Comparison of ENCODE assay signal across 11 cellular contexts in genomic region chr5:171629221-171630005, GRCh38.
DNase-seq lines count a peak whose midpoint lies in the region; ATAC-seq and TF ChIP-seq lines count a peak whose summit lies in the region.
"Had no signal": no experiment of that assay in that cellular context is flagged by ENCODE, and none has a peak within 500 bp of the region (broad histone marks: within the 10 kb centered on the region; RNA-seq: fewer than 3 reads in every experiment).

No MANE protein-coding gene starts in this region.

- no peak for ATAC-seq in activated T-cell treated with anti-CD3 and anti-CD28 coated beads, Interleukin-2, amount 50 U/mL, for 72 hours (replicated peaks in 1 of 2)
- ATAC-seq: natural killer cell had no signal

- DNase-seq in MCF 10A (ENCODE audit: unreplicated experiment) (peak; percentile 26), breast epithelium (ENCODE audit: low spot score in 2 of 2) (no peak), SK-N-MC (ENCODE audit: low read depth, low spot score) (no peak), foreskin melanocyte (peak; percentile 30), ureter (ENCODE audit: low spot score) (peak; percentile 27), D341Med (ENCODE audit: low spot score) (no peak), T-helper 2 cell (no peak)
- no peak for DNase-seq in activated T-cell treated with anti-CD3 and anti-CD28 coated beads, Interleukin-2, amount 50 U/mL, for 72 hours
- DNase-seq: activated CD4-positive, alpha-beta T cell treated with anti-CD3 and anti-CD28 coated beads, Interleukin-2, amount 10 ng/mL, durations not matched to agents 7 days and 5 days; natural killer cell had no signal

- CTCF ChIA-PET in MCF 10A (lab: Yijun Ruan, JAX) = interaction anchor here (1.1 kb wide), 1 partner anchor 10 kb away, joined by 3 read pairs; no protein-coding TSS in a partner anchor

- no peak overlapping the region for H3K4me3 Mint-ChIP-seq in MCF 10A (ENCODE audit: unreplicated experiment)
- H3K4me3 Mint-ChIP-seq in activated T-cell treated with anti-CD3 and anti-CD28 coated beads, Interleukin-2, amount 50 U/mL, for 72 hours = no peak overlapping the region
- H3K4me3 Mint-ChIP-seq: activated CD4-positive, alpha-beta T cell treated with anti-CD3 and anti-CD28 coated beads, Interleukin-2, amount 10 ng/mL, durations not matched to agents 7 days and 5 days; natural killer cell had no signal

- no peaks in the 10 kb centered on the region for H3K27me3 Mint-ChIP-seq in MCF 10A (ENCODE audit: insufficient read depth, unreplicated experiment)
- peaks cover 65% of the 10 kb centered on the region for H3K27me3 Mint-ChIP-seq in activated T-cell treated with anti-CD3 and anti-CD28 coated beads, Interleukin-2, amount 50 U/mL, for 72 hours (ENCODE audit: low read depth)

- TF ChIP-seq POLR2A in breast epithelium (IDR thresholded peaks at IDR 0.05) = no peak

- H3K9me3 ChIP-seq in breast epithelium (no peaks in the 10 kb centered on the region), SK-N-MC (ENCODE audit: low read depth, low read length) (no peaks in the 10 kb centered on the region)
- H3K9me3 ChIP-seq: uterus had no signal

- intact Hi-C loops in MCF 10A (cut with micrococcal nuclease) = no loop called here
- intact Hi-C loops in breast epithelium (cut with DNase I; ENCODE audit: low total_unique reads) = no loop called here

- peaks cover 0 to 15% of the 10 kb centered on the region in 2 donors for H3K27me3 ChIP-seq in breast epithelium
- H3K27me3 ChIP-seq: uterus had no signal

- no peak overlapping the region for H3K9ac ChIP-seq in SK-N-MC (ENCODE audit: insufficient read length)

- H3K4me3 ChIP-seq in breast epithelium (peak overlapping the region in 1 of 3 donors; percentile 46), SK-N-MC (0 out of 2 replicates have a peak overlapping the region, but pooled peaks have one; percentile 3)
- H3K4me3 ChIP-seq: uterus had no signal

- no peak overlapping the region for H3K27ac ChIP-seq in breast epithelium
- no peak overlapping the region for H3K27ac ChIP-seq in SK-N-MC
- H3K27ac ChIP-seq: uterus had no signal

- POLR2A ChIA-PET in MCF 10A (lab: Yijun Ruan, JAX) = no interaction called here

- H3K36me3 Mint-ChIP-seq in MCF 10A (ENCODE audit: insufficient read depth, unreplicated experiment) = no peaks in the 10 kb centered on the region
- H3K36me3 Mint-ChIP-seq in activated T-cell treated with anti-CD3 and anti-CD28 coated beads, Interleukin-2, amount 50 U/mL, for 72 hours (ENCODE audit: insufficient read depth in 2 of 2) = no peaks in the 10 kb centered on the region
- H3K36me3 Mint-ChIP-seq: natural killer cell had no signal

- TF ChIP-seq CTCF in MCF 10A (IDR thresholded peaks at IDR 0.05; ENCODE audit: unreplicated experiment) (no peak), breast epithelium (IDR thresholded peaks at IDR 0.05) (no peak)

- no peak overlapping the region for H3K27ac Mint-ChIP-seq in MCF 10A (ENCODE audit: low read depth, unreplicated experiment)
- no peak overlapping the region for H3K27ac Mint-ChIP-seq in activated T-cell treated with anti-CD3 and anti-CD28 coated beads, Interleukin-2, amount 50 U/mL, for 72 hours
- H3K27ac Mint-ChIP-seq: activated CD4-positive, alpha-beta T cell treated with anti-CD3 and anti-CD28 coated beads, Interleukin-2, amount 10 ng/mL, durations not matched to agents 7 days and 5 days; natural killer cell had no signal

- H3K4me1 ChIP-seq in breast epithelium = peaks cover 0 to 6% of the 10 kb centered on the region in 2 donors

- peaks cover 8% of the 10 kb centered on the region for H3K4me1 Mint-ChIP-seq in MCF 10A (ENCODE audit: insufficient read depth, unreplicated experiment)
- H3K4me1 Mint-ChIP-seq in activated T-cell treated with anti-CD3 and anti-CD28 coated beads, Interleukin-2, amount 50 U/mL, for 72 hours (ENCODE audit: low read depth) = peaks cover 7% of the 10 kb centered on the region
- H3K4me1 Mint-ChIP-seq: activated CD4-positive, alpha-beta T cell treated with anti-CD3 and anti-CD28 coated beads, Interleukin-2, amount 10 ng/mL, durations not matched to agents 7 days and 5 days; natural killer cell had no signal

- H3K36me3 ChIP-seq in breast epithelium = no peaks in the 10 kb centered on the region
- H3K36me3 ChIP-seq in SK-N-MC (ENCODE audit: insufficient read depth, low read length) = no peaks in the 10 kb centered on the region
- H3K36me3 ChIP-seq: uterus had no signal

- BruUV-seq in MCF 10A (replicated peaks; lab: Mats Ljungman, UMichigan) = no TSS peak

- H3K9me3 Mint-ChIP-seq in MCF 10A (ENCODE audit: unreplicated experiment) = no peaks in the 10 kb centered on the region
- H3K9me3 Mint-ChIP-seq in activated T-cell treated with anti-CD3 and anti-CD28 coated beads, Interleukin-2, amount 50 U/mL, for 72 hours = no peaks in the 10 kb centered on the region
- H3K9me3 Mint-ChIP-seq: activated CD4-positive, alpha-beta T cell treated with anti-CD3 and anti-CD28 coated beads, Interleukin-2, amount 10 ng/mL, durations not matched to agents 7 days and 5 days; natural killer cell had no signal

Comparison
In these comparisons a context has a peak if more than half of its experiments do, and no peak if none do; other contexts are left out.
1. DNase-seq: peak in MCF 10A (single experiment), foreskin melanocyte (single experiment) and ureter (single experiment); none in breast epithelium (0 of 2), SK-N-MC (single experiment), D341Med (single experiment), activated T-cell treated with anti-CD3 and anti-CD28 coated beads, Interleukin-2, amount 50 U/mL, for 72 hours (0 of 2) and T-helper 2 cell (0 of 5).